23 cellular contexts compared by ENCODE assay signal in genomic region chr9:27195191-27195590, GRCh38.
DNase-seq lines count a peak whose midpoint lies in the region; ATAC-seq and TF ChIP-seq lines count a peak whose summit lies in the region.
"Had no signal": no experiment of that assay in that cellular context is flagged by ENCODE, and none has a peak within 500 bp of the region (broad histone marks: within the 10 kb centered on the region; RNA-seq: fewer than 3 reads in every experiment).

No MANE protein-coding gene starts in this region.

- H3K27ac ChIP-seq in HCT116 (ENCODE audit: low read depth, low read length) = peak overlapping the region; percentile 52; the same call in 1 of the 2 replicates
- peak overlapping the region; percentile 61 for H3K27ac ChIP-seq in hepatocyte
- H3K27ac ChIP-seq: testis had no signal

- H3K9ac ChIP-seq in HCT116 (ENCODE audit: low read length) (no peak overlapping the region), skeletal muscle satellite cell (ENCODE audit: low read depth, low read length) (peak overlapping the region; percentile 24)

- H3K9me2 ChIP-seq in HCT116 (ENCODE audit: insufficient read depth) (no peaks in the 10 kb centered on the region), hepatocyte (replicated peaks; ENCODE audit: insufficient read depth) (no peaks in the 10 kb centered on the region)

- H3K4me3 ChIP-seq in HCT116 (replicated peaks in 1 of 2; ENCODE audit: low read depth in 1 of 2, low read length in 2 of 2) = no peak overlapping the region
- H3K4me3 ChIP-seq in hepatocyte = no peak overlapping the region
- no peak overlapping the region for H3K4me3 ChIP-seq in skeletal muscle satellite cell (ENCODE audit: low read length)
- H3K4me3 ChIP-seq: K562, testis had no signal

- no peaks in the 10 kb centered on the region for H3K9me3 ChIP-seq in HCT116 (ENCODE audit: control insufficient read depth in 1 of 2, insufficient read depth in 1 of 2, low read depth in 1 of 2, low read length in 2 of 2)
- H3K9me3 ChIP-seq in hepatocyte (ENCODE audit: low read depth) = no peaks in the 10 kb centered on the region
- H3K9me3 ChIP-seq in skeletal muscle satellite cell (replicated peaks; ENCODE audit: low read length) = no peaks in the 10 kb centered on the region
- H3K9me3 ChIP-seq: testis had no signal

- no peak for DNase-seq in HCT116 (ENCODE audit: low read depth, low spot score)
- DNase-seq in amniotic epithelial cell (ENCODE audit: low read depth) = peak; percentile 81
- no peak for DNase-seq in hepatocyte (ENCODE audit: low spot score)
- DNase-seq in amygdala (lab: John Stamatoyannopoulos, UW) = no peak
- no peak for DNase-seq in NCI-H2107 (lab: John Stamatoyannopoulos, UW)
- DNase-seq: activated CD4-positive, alpha-beta T cell treated with anti-CD3 and anti-CD28 coated beads for 1 hour; activated CD8-positive, alpha-beta T cell treated with anti-CD3 and anti-CD28 coated beads, Interleukin-2, amount 10 ng/mL, durations not matched to agents 7 days and 5 days; activated effector memory CD4-positive, alpha-beta T cell treated with anti-CD3 and anti-CD28 coated beads, Interleukin-2, amount 50 U/mL, for 16 hours; left colon; MM.1S; naive B cell; NCI-H1417; NCI-H510A; NK-92 treated with Interleukin-12 subunit alpha and Interleukin-12 subunit beta, amount 100 ng/mL, for 24 hours; occipital lobe; retina; stimulated activated CD4-positive, alpha-beta T cell treated with anti-CD3 and anti-CD28 coated beads, Interleukin-4, amount 100 ng/mL, for 4 hours; stimulated activated naive CD4-positive, alpha-beta T cell; T-helper 1 cell; testis had no signal

- H3K79me2 ChIP-seq in HCT116 (ENCODE audit: insufficient read depth, low read length) (no peaks in the 10 kb centered on the region), hepatocyte (no peaks in the 10 kb centered on the region)

- no TSS peak for BruUV-seq in HCT116 (replicated peaks; lab: Mats Ljungman, UMichigan)

- no peaks in the 10 kb centered on the region for H4K20me1 ChIP-seq in HCT116 (ENCODE audit: insufficient read depth)
- no peaks in the 10 kb centered on the region for H4K20me1 ChIP-seq in hepatocyte (ENCODE audit: insufficient read depth, poor library complexity, severe bottlenecking)

- H3K27me3 ChIP-seq in HCT116 (ENCODE audit: insufficient read depth, low read length) (no peaks in the 10 kb centered on the region), hepatocyte (no peaks in the 10 kb centered on the region), skeletal muscle satellite cell (ENCODE audit: control insufficient read depth, insufficient read depth, low read length) (no peaks in the 10 kb centered on the region)
- H3K27me3 ChIP-seq: testis had no signal

- H3K4me2 ChIP-seq in HCT116 (ENCODE audit: low read length) = peak overlapping the region; percentile 52
- H3K4me2 ChIP-seq in hepatocyte = peak overlapping the region; percentile 32
- H3K4me2 ChIP-seq in skeletal muscle satellite cell (ENCODE audit: low read length) = peak overlapping the region; percentile 56

- H2AFZ ChIP-seq in HCT116 (ENCODE audit: low read depth, low read length, poor library complexity, severe bottlenecking) (peak overlapping the region; percentile 29), hepatocyte (no peak overlapping the region)

- TF ChIP-seq CTCF in HCT116 (IDR thresholded peaks at IDR 0.05 in 2 of 3, conservative IDR thresholded peaks at IDR 0.05 in 1 of 3; ENCODE audit: borderline replicate concordance in 1 of 3, insufficient read depth in 1 of 3, low read depth in 2 of 3, low read length in 2 of 3) (no peak), hepatocyte (IDR thresholded peaks at IDR 0.05; ENCODE audit: poor library complexity) (no peak)

- peaks cover 14 to 16% of the 10 kb centered on the region in 2 experiments for H3K4me1 ChIP-seq in HCT116 (ENCODE audit: control insufficient read depth in 1 of 2, insufficient read depth in 2 of 2, low read length in 2 of 2)
- H3K4me1 ChIP-seq in hepatocyte (ENCODE audit: insufficient read depth) = peaks cover 17% of the 10 kb centered on the region
- H3K4me1 ChIP-seq in skeletal muscle satellite cell (ENCODE audit: control insufficient read depth, insufficient read depth, low read length) = peaks cover 24% of the 10 kb centered on the region
- H3K4me1 ChIP-seq: testis had no signal

- RAD21 ChIA-PET in HCT116 (lab: Charles Lee; ENCODE audit: low non-redundant PET in 1 of 2, low total read pairs in 2 of 2, uncharacterized antibody in 2 of 2, unreplicated experiment in 2 of 2) = no interaction called here

- H3K36me3 ChIP-seq in HCT116 (ENCODE audit: control insufficient read depth in 1 of 2, insufficient read depth in 2 of 2, low read length in 2 of 2) = no peaks in the 10 kb centered on the region
- no peaks in the 10 kb centered on the region for H3K36me3 ChIP-seq in hepatocyte (replicated peaks; ENCODE audit: insufficient read depth, low read depth)
- H3K36me3 ChIP-seq in skeletal muscle satellite cell (ENCODE audit: insufficient read depth, low read length) = no peaks in the 10 kb centered on the region

- ATAC-seq in HCT116 (no peak), HG02870 (IDR thresholded peaks at IDR 0.05; ENCODE audit: unreplicated experiment) (no peak)
- ATAC-seq: activated CD8-positive, alpha-beta T cell treated with anti-CD3 and anti-CD28 coated beads, Interleukin-2, amount 10 ng/mL, durations not matched to agents 7 days and 5 days; K562 had no signal

- no peak for TF ChIP-seq POLR2A in HCT116 (IDR thresholded peaks at IDR 0.05; ENCODE audit: borderline replicate concordance, extremely low read depth, insufficient read depth, insufficient read length)

- 71% methylated on average over 3 of the region's 3 CpGs for WGBS in hepatocyte (ENCODE audit: low lambda C conversion rate, missing lambda C conversion rate)

- POLR2A ChIA-PET in HCT116 (lab: Charles Lee) = no interaction called here

- intact Hi-C loops in HCT116 (cut with micrococcal nuclease) = no loop called here

- CTCF ChIA-PET in HCT116 (lab: Charles Lee) = no interaction called here

- no peak for TF ChIP-seq RAD21 in HCT116 (IDR thresholded peaks at IDR 0.05; ENCODE audit: low read depth)

TF ChIP-seq in HCT116, 20 proteins besides CTCF, POLR2A, EP300 and RAD21:
- no peak for TF ChIP-seq EGR1 (IDR thresholded peaks at IDR 0.05; ENCODE audit: low read depth)
- TF ChIP-seq REST (IDR thresholded peaks at IDR 0.05; ENCODE audit: low read depth) = no peak
- TF ChIP-seq ELF1 (IDR thresholded peaks at IDR 0.05; ENCODE audit: borderline replicate concordance, low read depth) = no peak
- TF ChIP-seq ZBTB33 (IDR thresholded peaks at IDR 0.05; ENCODE audit: extremely low read depth, insufficient replicate concordance, low read length) = no peak
- no peak for TF ChIP-seq POLR2AphosphoS5 (IDR thresholded peaks at IDR 0.05; ENCODE audit: low read depth, low read length)
- no peak for TF ChIP-seq SRF (IDR thresholded peaks at IDR 0.05; ENCODE audit: low read depth)
- no peak for TF ChIP-seq MAX (IDR thresholded peaks at IDR 0.05)
- TF ChIP-seq YY1 (IDR thresholded peaks at IDR 0.05; ENCODE audit: extremely low read depth, insufficient replicate concordance, low read depth, low read length) = no peak
